In genomic region chr13:88395804-88396203, GRCh38 we compare ENCODE assay signal across 20 cellular contexts.
"Had no signal": no experiment of that assay in that cellular context is flagged by ENCODE, and none has a peak within 500 bp of the region (broad histone marks: within the 10 kb centered on the region; RNA-seq: fewer than 3 reads in every experiment).

No MANE protein-coding gene starts in this region.

- ATAC-seq: Panc1, PC-3, SK-N-SH treated with all-trans-retinoic acid at 6 μM for 48 hours had no signal

- DNase-seq: Kasumi-1, KG1, MM.1S, NCI-H1092 treated with DMSO at 0.1 percent for 48 hours, NCI-H1436, NCI-H187, NCI-H2029, NCI-H2081 treated with DMSO at 0.1 percent for 48 hours, NCI-H2171, NCI-H226, NCI-H446, NCI-H510A, NCI-H524 treated with DMSO at 0.1 percent for 48 hours, NCI-H69, NCI-H774, PC-3, SHP77 treated with DMSO at 0.1 percent for 48 hours, SJCRH30 had no signal
